Comparison of ENCODE assay signal across 2 cellular contexts in the genomic region with DNA sequence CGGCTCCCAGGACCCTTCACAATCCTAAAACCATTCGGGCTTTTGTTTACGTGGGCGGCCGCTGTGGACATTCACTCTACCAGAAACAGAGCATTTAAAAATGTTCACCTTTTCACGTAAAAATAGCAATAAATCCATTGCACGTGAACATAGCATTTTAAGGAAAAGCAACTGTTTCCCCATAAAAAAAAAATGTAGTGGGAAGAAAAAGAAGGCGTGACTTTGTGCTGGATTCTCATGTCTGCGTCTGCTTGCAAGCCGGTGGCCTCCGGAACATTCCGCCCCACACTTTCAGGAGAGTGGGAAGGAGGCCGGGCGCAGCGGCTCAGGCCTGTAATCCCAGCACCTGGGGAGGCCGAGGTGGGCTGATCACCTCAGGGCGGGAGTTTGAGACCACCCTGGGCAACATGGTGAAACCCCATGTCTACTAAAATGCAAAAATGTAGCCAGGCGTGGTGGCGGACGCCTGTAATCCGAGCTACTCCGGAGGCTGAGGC.
TF ChIP-seq lines count a peak whose summit lies in the region.

No MANE protein-coding gene starts in this region.

TF ChIP-seq in GM23338, 12 proteins besides CTCF, POLR2A, EP300 and RAD21 (continued from another document):
- TF ChIP-seq, protein P1, sequence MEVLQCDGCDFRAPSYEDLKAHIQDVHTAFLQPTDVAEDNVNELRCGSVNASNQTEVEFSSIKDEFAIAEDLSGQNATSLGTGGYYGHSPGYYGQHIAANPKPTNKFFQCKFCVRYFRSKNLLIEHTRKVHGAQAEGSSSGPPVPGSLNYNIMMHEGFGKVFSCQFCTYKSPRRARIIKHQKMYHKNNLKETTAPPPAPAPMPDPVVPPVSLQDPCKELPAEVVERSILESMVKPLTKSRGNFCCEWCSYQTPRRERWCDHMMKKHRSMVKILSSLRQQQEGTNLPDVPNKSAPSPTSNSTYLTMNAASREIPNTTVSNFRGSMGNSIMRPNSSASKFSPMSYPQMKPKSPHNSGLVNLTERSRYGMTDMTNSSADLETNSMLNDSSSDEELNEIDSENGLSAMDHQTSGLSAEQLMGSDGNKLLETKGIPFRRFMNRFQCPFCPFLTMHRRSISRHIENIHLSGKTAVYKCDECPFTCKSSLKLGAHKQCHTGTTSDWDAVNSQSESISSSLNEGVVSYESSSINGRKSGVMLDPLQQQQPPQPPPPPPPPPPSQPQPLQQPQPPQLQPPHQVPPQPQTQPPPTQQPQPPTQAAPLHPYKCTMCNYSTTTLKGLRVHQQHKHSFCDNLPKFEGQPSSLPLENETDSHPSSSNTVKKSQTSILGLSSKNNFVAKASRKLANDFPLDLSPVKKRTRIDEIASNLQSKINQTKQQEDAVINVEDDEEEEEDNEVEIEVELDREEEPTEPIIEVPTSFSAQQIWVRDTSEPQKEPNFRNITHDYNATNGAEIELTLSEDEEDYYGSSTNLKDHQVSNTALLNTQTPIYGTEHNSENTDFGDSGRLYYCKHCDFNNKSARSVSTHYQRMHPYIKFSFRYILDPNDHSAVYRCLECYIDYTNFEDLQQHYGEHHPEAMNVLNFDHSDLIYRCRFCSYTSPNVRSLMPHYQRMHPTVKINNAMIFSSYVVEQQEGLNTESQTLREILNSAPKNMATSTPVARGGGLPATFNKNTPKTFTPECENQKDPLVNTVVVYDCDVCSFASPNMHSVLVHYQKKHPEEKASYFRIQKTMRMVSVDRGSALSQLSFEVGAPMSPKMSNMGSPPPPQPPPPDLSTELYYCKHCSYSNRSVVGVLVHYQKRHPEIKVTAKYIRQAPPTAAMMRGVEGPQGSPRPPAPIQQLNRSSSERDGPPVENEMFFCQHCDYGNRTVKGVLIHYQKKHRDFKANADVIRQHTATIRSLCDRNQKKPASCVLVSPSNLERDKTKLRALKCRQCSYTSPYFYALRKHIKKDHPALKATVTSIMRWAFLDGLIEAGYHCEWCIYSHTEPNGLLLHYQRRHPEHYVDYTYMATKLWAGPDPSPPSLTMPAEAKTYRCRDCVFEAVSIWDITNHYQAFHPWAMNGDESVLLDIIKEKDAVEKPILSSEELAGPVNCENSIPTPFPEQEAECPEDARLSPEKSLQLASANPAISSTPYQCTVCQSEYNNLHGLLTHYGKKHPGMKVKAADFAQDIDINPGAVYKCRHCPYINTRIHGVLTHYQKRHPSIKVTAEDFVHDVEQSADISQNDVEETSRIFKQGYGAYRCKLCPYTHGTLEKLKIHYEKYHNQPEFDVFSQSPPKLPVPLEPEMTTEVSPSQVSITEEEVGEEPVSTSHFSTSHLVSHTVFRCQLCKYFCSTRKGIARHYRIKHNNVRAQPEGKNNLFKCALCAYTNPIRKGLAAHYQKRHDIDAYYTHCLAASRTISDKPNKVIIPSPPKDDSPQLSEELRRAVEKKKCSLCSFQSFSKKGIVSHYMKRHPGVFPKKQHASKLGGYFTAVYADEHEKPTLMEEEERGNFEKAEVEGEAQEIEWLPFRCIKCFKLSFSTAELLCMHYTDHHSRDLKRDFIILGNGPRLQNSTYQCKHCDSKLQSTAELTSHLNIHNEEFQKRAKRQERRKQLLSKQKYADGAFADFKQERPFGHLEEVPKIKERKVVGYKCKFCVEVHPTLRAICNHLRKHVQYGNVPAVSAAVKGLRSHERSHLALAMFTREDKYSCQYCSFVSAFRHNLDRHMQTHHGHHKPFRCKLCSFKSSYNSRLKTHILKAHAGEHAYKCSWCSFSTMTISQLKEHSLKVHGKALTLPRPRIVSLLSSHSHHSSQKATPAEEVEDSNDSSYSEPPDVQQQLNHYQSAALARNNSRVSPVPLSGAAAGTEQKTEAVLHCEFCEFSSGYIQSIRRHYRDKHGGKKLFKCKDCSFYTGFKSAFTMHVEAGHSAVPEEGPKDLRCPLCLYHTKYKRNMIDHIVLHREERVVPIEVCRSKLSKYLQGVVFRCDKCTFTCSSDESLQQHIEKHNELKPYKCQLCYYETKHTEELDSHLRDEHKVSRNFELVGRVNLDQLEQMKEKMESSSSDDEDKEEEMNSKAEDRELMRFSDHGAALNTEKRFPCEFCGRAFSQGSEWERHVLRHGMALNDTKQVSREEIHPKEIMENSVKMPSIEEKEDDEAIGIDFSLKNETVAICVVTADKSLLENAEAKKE (CRISPR knock-in tag; IDR thresholded peaks at IDR 0.05), result no peak
TF ChIP-seq in GM23338: peak in this region for 0.

TF ChIP-seq in K562, 482 proteins besides CTCF, POLR2A, EP300 and RAD21 (continued from another document):
- TF ChIP-seq, protein P2, sequence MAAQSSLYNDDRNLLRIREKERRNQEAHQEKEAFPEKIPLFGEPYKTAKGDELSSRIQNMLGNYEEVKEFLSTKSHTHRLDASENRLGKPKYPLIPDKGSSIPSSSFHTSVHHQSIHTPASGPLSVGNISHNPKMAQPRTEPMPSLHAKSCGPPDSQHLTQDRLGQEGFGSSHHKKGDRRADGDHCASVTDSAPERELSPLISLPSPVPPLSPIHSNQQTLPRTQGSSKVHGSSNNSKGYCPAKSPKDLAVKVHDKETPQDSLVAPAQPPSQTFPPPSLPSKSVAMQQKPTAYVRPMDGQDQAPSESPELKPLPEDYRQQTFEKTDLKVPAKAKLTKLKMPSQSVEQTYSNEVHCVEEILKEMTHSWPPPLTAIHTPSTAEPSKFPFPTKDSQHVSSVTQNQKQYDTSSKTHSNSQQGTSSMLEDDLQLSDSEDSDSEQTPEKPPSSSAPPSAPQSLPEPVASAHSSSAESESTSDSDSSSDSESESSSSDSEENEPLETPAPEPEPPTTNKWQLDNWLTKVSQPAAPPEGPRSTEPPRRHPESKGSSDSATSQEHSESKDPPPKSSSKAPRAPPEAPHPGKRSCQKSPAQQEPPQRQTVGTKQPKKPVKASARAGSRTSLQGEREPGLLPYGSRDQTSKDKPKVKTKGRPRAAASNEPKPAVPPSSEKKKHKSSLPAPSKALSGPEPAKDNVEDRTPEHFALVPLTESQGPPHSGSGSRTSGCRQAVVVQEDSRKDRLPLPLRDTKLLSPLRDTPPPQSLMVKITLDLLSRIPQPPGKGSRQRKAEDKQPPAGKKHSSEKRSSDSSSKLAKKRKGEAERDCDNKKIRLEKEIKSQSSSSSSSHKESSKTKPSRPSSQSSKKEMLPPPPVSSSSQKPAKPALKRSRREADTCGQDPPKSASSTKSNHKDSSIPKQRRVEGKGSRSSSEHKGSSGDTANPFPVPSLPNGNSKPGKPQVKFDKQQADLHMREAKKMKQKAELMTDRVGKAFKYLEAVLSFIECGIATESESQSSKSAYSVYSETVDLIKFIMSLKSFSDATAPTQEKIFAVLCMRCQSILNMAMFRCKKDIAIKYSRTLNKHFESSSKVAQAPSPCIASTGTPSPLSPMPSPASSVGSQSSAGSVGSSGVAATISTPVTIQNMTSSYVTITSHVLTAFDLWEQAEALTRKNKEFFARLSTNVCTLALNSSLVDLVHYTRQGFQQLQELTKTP (IDR thresholded peaks at IDR 0.05; ENCODE audit: low read depth in 1 of 2, partially characterized antibody in 2 of 2), result no peak
- TF ChIP-seq ELF2 (CRISPR knock-in tag; IDR thresholded peaks at IDR 0.05) (no peak), PRMT5 (CRISPR knock-in tag; IDR thresholded peaks at IDR 0.05) (no peak), SRF (CRISPR knock-in tag; IDR thresholded peaks at IDR 0.05) (no peak), XRCC3 (IDR thresholded peaks at IDR 0.05) (no peak), ZNF584 (CRISPR knock-in tag; IDR thresholded peaks at IDR 0.05; ENCODE audit: low read depth) (no peak), POLR2H (tag; IDR thresholded peaks at IDR 0.05; ENCODE audit: low read depth) (no peak)
- TF ChIP-seq, protein P3, sequence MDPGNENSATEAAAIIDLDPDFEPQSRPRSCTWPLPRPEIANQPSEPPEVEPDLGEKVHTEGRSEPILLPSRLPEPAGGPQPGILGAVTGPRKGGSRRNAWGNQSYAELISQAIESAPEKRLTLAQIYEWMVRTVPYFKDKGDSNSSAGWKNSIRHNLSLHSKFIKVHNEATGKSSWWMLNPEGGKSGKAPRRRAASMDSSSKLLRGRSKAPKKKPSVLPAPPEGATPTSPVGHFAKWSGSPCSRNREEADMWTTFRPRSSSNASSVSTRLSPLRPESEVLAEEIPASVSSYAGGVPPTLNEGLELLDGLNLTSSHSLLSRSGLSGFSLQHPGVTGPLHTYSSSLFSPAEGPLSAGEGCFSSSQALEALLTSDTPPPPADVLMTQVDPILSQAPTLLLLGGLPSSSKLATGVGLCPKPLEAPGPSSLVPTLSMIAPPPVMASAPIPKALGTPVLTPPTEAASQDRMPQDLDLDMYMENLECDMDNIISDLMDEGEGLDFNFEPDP (CRISPR knock-in tag; IDR thresholded peaks at IDR 0.05), result no peak
- TF ChIP-seq, protein P4, sequence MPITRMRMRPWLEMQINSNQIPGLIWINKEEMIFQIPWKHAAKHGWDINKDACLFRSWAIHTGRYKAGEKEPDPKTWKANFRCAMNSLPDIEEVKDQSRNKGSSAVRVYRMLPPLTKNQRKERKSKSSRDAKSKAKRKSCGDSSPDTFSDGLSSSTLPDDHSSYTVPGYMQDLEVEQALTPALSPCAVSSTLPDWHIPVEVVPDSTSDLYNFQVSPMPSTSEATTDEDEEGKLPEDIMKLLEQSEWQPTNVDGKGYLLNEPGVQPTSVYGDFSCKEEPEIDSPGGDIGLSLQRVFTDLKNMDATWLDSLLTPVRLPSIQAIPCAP (CRISPR knock-in tag; IDR thresholded peaks at IDR 0.05; ENCODE audit: borderline replicate concordance), result no peak
- TF ChIP-seq, protein P5, sequence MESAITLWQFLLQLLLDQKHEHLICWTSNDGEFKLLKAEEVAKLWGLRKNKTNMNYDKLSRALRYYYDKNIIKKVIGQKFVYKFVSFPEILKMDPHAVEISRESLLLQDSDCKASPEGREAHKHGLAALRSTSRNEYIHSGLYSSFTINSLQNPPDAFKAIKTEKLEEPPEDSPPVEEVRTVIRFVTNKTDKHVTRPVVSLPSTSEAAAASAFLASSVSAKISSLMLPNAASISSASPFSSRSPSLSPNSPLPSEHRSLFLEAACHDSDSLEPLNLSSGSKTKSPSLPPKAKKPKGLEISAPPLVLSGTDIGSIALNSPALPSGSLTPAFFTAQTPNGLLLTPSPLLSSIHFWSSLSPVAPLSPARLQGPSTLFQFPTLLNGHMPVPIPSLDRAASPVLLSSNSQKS (CRISPR knock-in tag; IDR thresholded peaks at IDR 0.05), result no peak
